ENCODE assay signal across 12 cellular contexts in the genomic region with DNA sequence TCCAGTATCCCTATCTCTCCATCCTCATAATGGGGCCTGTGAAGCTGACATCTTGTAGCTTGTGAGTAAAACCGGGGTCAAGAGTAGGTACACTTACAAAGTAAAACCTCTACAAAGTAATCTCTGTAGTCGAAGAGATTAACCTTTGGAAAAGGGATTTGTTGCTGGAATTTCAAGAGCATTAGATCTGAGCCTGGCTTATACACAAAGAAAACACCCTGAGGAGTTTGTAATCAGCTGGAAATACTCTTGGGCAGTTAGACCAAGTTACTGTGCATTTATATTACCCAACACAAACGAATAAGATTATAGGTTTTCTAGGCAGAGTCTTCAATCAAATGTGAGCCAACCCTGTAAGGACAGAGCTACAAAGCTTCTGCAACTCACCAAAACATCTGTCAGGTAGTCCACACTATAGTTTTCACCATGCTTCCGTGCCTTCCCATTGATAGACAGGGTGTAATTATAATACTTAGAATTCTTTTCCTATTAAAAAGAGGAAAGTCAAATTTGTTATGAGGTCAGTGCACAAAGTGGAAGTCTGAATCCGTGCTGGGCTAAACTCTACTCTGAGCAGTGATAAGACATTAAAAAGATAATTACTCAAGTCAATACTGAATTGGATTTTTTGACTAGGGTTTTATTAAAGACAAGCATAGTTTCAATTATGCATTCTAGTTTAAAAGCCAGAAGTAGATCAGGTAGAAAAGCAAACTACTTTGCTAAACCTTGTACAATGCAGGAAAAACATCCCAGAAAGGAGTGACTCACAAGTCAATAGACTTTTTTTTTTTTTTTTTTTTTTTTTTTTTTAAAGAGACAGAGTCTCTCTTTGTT. TPM values are rescaled to one million over a fixed set of nuclear protein-coding genes. Genes with fewer than 3 reads are reported as not detected.
DNase-seq lines count a peak whose midpoint lies in the region; ATAC-seq and TF ChIP-seq lines count a peak whose summit lies in the region.
"Had no signal": no experiment of that assay in that cellular context is flagged by ENCODE, and none has a peak within 500 bp of the region (broad histone marks: within the 10 kb centered on the region; RNA-seq: fewer than 3 reads in every experiment).

No MANE protein-coding gene starts in this region.

- no peaks in the 10 kb centered on the region for H3K9me2 ChIP-seq in SK-N-SH

- peaks cover 43 to 44% of the 10 kb centered on the region in 2 experiments for H3K36me3 ChIP-seq in SK-N-SH (replicated peaks in 1 of 2; ENCODE audit: control insufficient read depth in 1 of 2, insufficient read depth in 2 of 2, low read length in 1 of 2)
- peaks cover 39% of the 10 kb centered on the region for H3K36me3 ChIP-seq in skeletal muscle satellite cell (ENCODE audit: insufficient read depth, low read length)
- H3K36me3 ChIP-seq in transverse colon, result peaks cover 0 to 32% (median 11%) of the 10 kb centered on the region in 4 donors

- in situ Hi-C loops in transverse colon (cut with MboI; ENCODE audit: low pct_ligation_motif_present in 1 of 4, low pct_unique_long_range_greater_than_20kb in 1 of 4, low sequenced_read_pairs in 3 of 4), result no loop called here

- H3K27ac ChIP-seq in SK-N-SH (ENCODE audit: low read depth in 2 of 2, low read length in 1 of 2) (peak overlapping the region; percentile 43 to 68), transverse colon (peak overlapping the region in 1 of 4 donors; percentile 17)
- H3K27ac ChIP-seq: right lobe of liver had no signal

- DNase-seq in GM03348 (ENCODE audit: low spot score) (peak; percentile 50), SK-N-SH (no peak), fibroblast of peridontal ligament (ENCODE audit: extremely low read depth) (peak; percentile 28), RPMI8226 (no peak), COR-L47 (lab: John Stamatoyannopoulos, UW) (no peak), Right ventricle myocardium inferior (ENCODE audit: missing footprints) (no peak), transverse colon (no peak)
- DNase-seq: activated CD4-positive, alpha-beta T cell treated with anti-CD3 and anti-CD28 coated beads, Interleukin-2, amount 50 U/mL, for 4 hours; activated effector memory CD4-positive, alpha-beta T cell treated with anti-CD3 and anti-CD28 coated beads, Interleukin-2, amount 50 U/mL, for 16 hours; NCI-H1105; right lobe of liver had no signal

- 0 out of 2 replicates have a peak, but pooled peaks cover 5% of the 10 kb centered on the region for H3K79me2 ChIP-seq in SK-N-SH (ENCODE audit: insufficient read depth)

- H3K4me2 ChIP-seq in SK-N-SH (peak overlapping the region; percentile 65; the same call in 1 of the 2 replicates), skeletal muscle satellite cell (ENCODE audit: low read length) (peak overlapping the region; percentile 36)

- CTCF ChIA-PET in SK-N-SH (lab: Yijun Ruan, JAX), result interaction anchor here (0.7 to 1.2 kb wide), 2 partner anchors 10 to 14 kb away, joined by 3 to 4 read pairs; no protein-coding TSS in a partner anchor

- H3K27me3 ChIP-seq in SK-N-SH (ENCODE audit: insufficient read depth), result no peaks in the 10 kb centered on the region
- no peaks in the 10 kb centered on the region for H3K27me3 ChIP-seq in skeletal muscle satellite cell (ENCODE audit: control insufficient read depth, insufficient read depth, low read length)
- no peaks in the 10 kb centered on the region for H3K27me3 ChIP-seq in transverse colon
- H3K27me3 ChIP-seq: right lobe of liver had no signal

- TF ChIP-seq EP300 in SK-N-SH (IDR thresholded peaks at IDR 0.05; ENCODE audit: borderline replicate concordance in 1 of 2, low read depth in 1 of 2, low read length in 1 of 2) (no peak), transverse colon (IDR thresholded peaks at IDR 0.05; ENCODE audit: low read depth) (no peak)

- peak overlapping the region; percentile 1 to 23; a peak in 2 of 4 replicates for H3K4me3 ChIP-seq in SK-N-SH (ENCODE audit: low read depth in 2 of 2, low read length in 1 of 2)
- no peak overlapping the region for H3K4me3 ChIP-seq in skeletal muscle satellite cell (ENCODE audit: low read length)
- H3K4me3 ChIP-seq in transverse colon, result no peak overlapping the region
- H3K4me3 ChIP-seq: right lobe of liver had no signal

- no peaks in the 10 kb centered on the region for H3K9me3 ChIP-seq in SK-N-SH
- H3K9me3 ChIP-seq in skeletal muscle satellite cell (replicated peaks; ENCODE audit: low read length), result no peaks in the 10 kb centered on the region
- H3K9me3 ChIP-seq in transverse colon, result no peaks in the 10 kb centered on the region
- H3K9me3 ChIP-seq: right lobe of liver had no signal

- TF ChIP-seq RAD21 in SK-N-SH (IDR thresholded peaks at IDR 0.05; ENCODE audit: low read length), result no peak

- TF ChIP-seq CTCF in SK-N-SH (IDR thresholded peaks at IDR 0.05) (no peak), transverse colon (IDR thresholded peaks at IDR 0.05) (no peak)

- no peak for ATAC-seq in Right ventricle myocardium inferior

- H2AFZ ChIP-seq in SK-N-SH (ENCODE audit: low read depth), result no peak overlapping the region

- POLR2A ChIA-PET in SK-N-SH (lab: Yijun Ruan, JAX), result no interaction called here

- no peaks in the 10 kb centered on the region for H4K20me1 ChIP-seq in SK-N-SH (ENCODE audit: insufficient read depth)

- H3K9ac ChIP-seq in SK-N-SH (no peak overlapping the region), skeletal muscle satellite cell (ENCODE audit: low read depth, low read length) (no peak overlapping the region)

- intact Hi-C loops in Right ventricle myocardium inferior (cut with DNase I) (no loop called here), transverse colon (cut with DNase I; ENCODE audit: low total_unique reads) (no loop called here)

- H3K4me1 ChIP-seq in SK-N-SH (ENCODE audit: control insufficient read depth in 1 of 2, insufficient read depth in 2 of 2, low read depth in 1 of 2, low read length in 1 of 2), result peaks cover 0 to 11% of the 10 kb centered on the region in 2 experiments; a peak in 1 of 4 replicates
- peaks cover 38% of the 10 kb centered on the region for H3K4me1 ChIP-seq in skeletal muscle satellite cell (ENCODE audit: control insufficient read depth, insufficient read depth, low read length)
- peaks cover 0 to 12% (median 0%) of the 10 kb centered on the region in 4 donors for H3K4me1 ChIP-seq in transverse colon
- H3K4me1 ChIP-seq: right lobe of liver had no signal

- TF ChIP-seq POLR2A in transverse colon (IDR thresholded peaks at IDR 0.05), result no peak

- H3F3A ChIP-seq in SK-N-SH (replicated peaks; ENCODE audit: insufficient read depth), result peaks cover 24% of the 10 kb centered on the region

- 57% methylated on average over 5 of the region's 5 CpGs for WGBS in SK-N-SH (ENCODE audit: low lambda C conversion rate)
- WGBS in transverse colon (ENCODE audit: low coverage in 1 of 2), 2 donors, result 70 to 76% methylated on average over 5 of the region's 5 CpGs

TF ChIP-seq in SK-N-SH, 30 proteins besides CTCF, POLR2A, EP300 and RAD21:
- TF ChIP-seq MEF2A (IDR thresholded peaks at IDR 0.05; ENCODE audit: borderline replicate concordance, low read depth) (no peak), JUND (IDR thresholded peaks at IDR 0.05) (peak; percentile 47; the same call in 1 of the 2 replicates), TCF12 (IDR thresholded peaks at IDR 0.05) (no peak), FOSL2 (IDR thresholded peaks at IDR 0.05; ENCODE audit: borderline replicate concordance, low read depth) (peak; percentile 33; the same call in 1 of the 2 replicates)
- TF ChIP-seq, protein P1, sequence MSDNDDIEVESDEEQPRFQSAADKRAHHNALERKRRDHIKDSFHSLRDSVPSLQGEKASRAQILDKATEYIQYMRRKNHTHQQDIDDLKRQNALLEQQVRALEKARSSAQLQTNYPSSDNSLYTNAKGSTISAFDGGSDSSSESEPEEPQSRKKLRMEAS (IDR thresholded peaks at IDR 0.05; ENCODE audit: low read depth), result no peak
TF ChIP-seq in SK-N-SH: peak in this region for 2.

RNA-seq across cellular contexts. Expression of a gene that starts 14.6 kb away (rescaled TPM):
- polyA plus RNA-seq in SK-N-SH (2012; rRNA removed), result 74.8 and 93.8 TPM in 2 replicates
- 80.0 and 89.4 TPM in 2 replicates for polyA plus RNA-seq in SK-N-SH (2012; cell fraction: cytosol; rRNA removed)
- 32.3 and 61.5 TPM in 2 replicates for polyA plus RNA-seq in SK-N-SH (2012; cell fraction: nucleus; rRNA removed)
- 90.6 and 107 TPM in 2 replicates for total RNA-seq in skeletal muscle satellite cell (2012; rRNA removed)
- total RNA-seq in Right ventricle myocardium inferior (101 TPM), transverse colon (10 to 100 TPM; 22.3 to 67.0 (median 48.3) TPM)

Comparison
In these comparisons a context has a peak if more than half of its experiments do, and no peak if none do; other contexts are left out.
1. DNase-seq: peak in GM03348 (single experiment) and fibroblast of peridontal ligament (single experiment); none in SK-N-SH (single experiment), RPMI8226 (single experiment), COR-L47 (single experiment), Right ventricle myocardium inferior (single experiment) and transverse colon (single experiment).
2. H3K4me3 ChIP-seq: peak in SK-N-SH (2 of 2); none in skeletal muscle satellite cell (single experiment) and transverse colon (0 of 4).